13 cellular contexts compared by ENCODE assay signal in the genomic region with DNA sequence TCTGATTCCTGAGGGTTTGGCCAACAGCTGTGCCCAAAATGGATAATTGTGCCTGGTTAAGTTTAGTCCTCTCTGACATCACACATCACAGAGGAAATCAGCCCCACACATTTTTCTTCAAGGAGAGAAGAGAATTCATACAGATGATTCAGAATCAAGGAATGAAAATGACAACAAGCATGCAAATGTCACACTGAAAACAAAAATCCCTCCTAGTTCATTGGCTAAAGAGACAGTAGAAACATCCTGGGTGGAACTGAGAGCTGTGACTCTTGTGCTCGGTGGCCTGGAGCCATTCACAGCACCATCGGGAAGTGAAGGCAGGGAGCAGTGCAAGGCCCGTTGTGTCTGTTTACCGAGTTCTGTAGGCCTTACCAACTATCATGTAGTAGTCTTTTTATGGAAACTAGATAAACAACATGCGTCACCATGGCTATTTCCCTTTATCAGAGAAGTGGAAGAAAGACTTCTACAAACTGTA.
DNase-seq lines count a peak whose midpoint lies in the region; ATAC-seq and TF ChIP-seq lines count a peak whose summit lies in the region.
"Had no signal": no experiment of that assay in that cellular context is flagged by ENCODE, and none has a peak within 500 bp of the region (broad histone marks: within the 10 kb centered on the region; RNA-seq: fewer than 3 reads in every experiment).

No MANE protein-coding gene starts in this region.

- no peak overlapping the region for H2BK15ac ChIP-seq in mesenchymal stem cell (ENCODE audit: low read depth, poor library complexity, severe bottlenecking)

- H3K4me3 ChIP-seq in ACC112 (ENCODE audit: low read depth, low read length) (no peak overlapping the region), choroid plexus epithelial cell (ENCODE audit: low read depth, low read length) (no peak overlapping the region), mesenchymal stem cell (ENCODE audit: insufficient read depth in 1 of 2, low read depth in 1 of 2, low read length in 2 of 2) (no peak overlapping the region)
- H3K4me3 ChIP-seq: BLaER1 treated with 17β-estradiol and CSF1 and Interleukin-3, amounts not matched to agents 10 nM and 100 nM had no signal

- no peak overlapping the region for H3K18ac ChIP-seq in mesenchymal stem cell (ENCODE audit: low read depth in 1 of 2, low read length in 2 of 2)

- no peak overlapping the region for H3K4ac ChIP-seq in mesenchymal stem cell (ENCODE audit: low read depth in 1 of 2, low read length in 2 of 2)

- peak; percentile 94 for DNase-seq in M059J (ENCODE audit: low read depth)
- peak; percentile 61 for DNase-seq in choroid plexus epithelial cell (ENCODE audit: low read depth)
- DNase-seq in mesenchymal stem cell = peak; percentile 56
- DNase-seq in iPS-NIHi11 (ENCODE audit: low spot score) = no peak
- no peak for DNase-seq in activated T-cell treated with anti-CD3 and anti-CD28 coated beads for 4 hours
- no peak for DNase-seq in RKO (ENCODE audit: low spot score)
- DNase-seq: H7, naive B cell, NCI-H510A treated with DMSO at 0.1 percent for 48 hours had no signal

- no peak overlapping the region for H3K9ac ChIP-seq in mesenchymal stem cell (ENCODE audit: low read length)
- H3K9ac ChIP-seq: BLaER1 treated with 17β-estradiol and CSF1 and Interleukin-3, amounts not matched to agents 10 nM and 100 nM had no signal

- H2BK5ac ChIP-seq in mesenchymal stem cell (ENCODE audit: low read depth, low read length, poor library complexity, severe bottlenecking) = no peak overlapping the region

- no peak overlapping the region for H2BK120ac ChIP-seq in mesenchymal stem cell (ENCODE audit: low read depth, low read length)

- H3K79me2 ChIP-seq in ACC112 (ENCODE audit: control insufficient read depth, insufficient read depth, low read length, unreplicated experiment) = no peaks in the 10 kb centered on the region

- no peaks in the 10 kb centered on the region for H3K9me3 ChIP-seq in mesenchymal stem cell (ENCODE audit: control insufficient read depth, low read length)
- H3K9me3 ChIP-seq: BLaER1 treated with 17β-estradiol and CSF1 and Interleukin-3, amounts not matched to agents 10 nM and 100 nM had no signal

- H4K8ac ChIP-seq in mesenchymal stem cell (ENCODE audit: low read length) = peak overlapping the region; percentile 27

- H2BK12ac ChIP-seq in mesenchymal stem cell (ENCODE audit: low read length in 2 of 2) = no peak overlapping the region

- no peak overlapping the region for H3K23ac ChIP-seq in mesenchymal stem cell (ENCODE audit: low read length in 2 of 2)

- H4K91ac ChIP-seq in mesenchymal stem cell (ENCODE audit: low read length) = no peak overlapping the region

- no peak overlapping the region for H3K4me2 ChIP-seq in mesenchymal stem cell (ENCODE audit: low read length, poor library complexity, severe bottlenecking)
- H3K4me2 ChIP-seq: BLaER1 treated with 17β-estradiol and CSF1 and Interleukin-3, amounts not matched to agents 10 nM and 100 nM had no signal

- H2AFZ ChIP-seq in ACC112 (ENCODE audit: low read length, unreplicated experiment) = peak overlapping the region; percentile 77
- H2AFZ ChIP-seq in mesenchymal stem cell (ENCODE audit: low read depth, low read length) = peak overlapping the region; percentile 85

- H3K36me3 ChIP-seq in ACC112 (ENCODE audit: insufficient read depth, low read length) (no peaks in the 10 kb centered on the region), mesenchymal stem cell (ENCODE audit: control insufficient read depth in 1 of 2, insufficient read depth in 2 of 2, low read depth in 1 of 2, low read length in 2 of 2) (no peaks in the 10 kb centered on the region)
- H3K36me3 ChIP-seq: BLaER1 treated with 17β-estradiol and CSF1 and Interleukin-3, amounts not matched to agents 10 nM and 100 nM had no signal

- no peaks in the 10 kb centered on the region for H3K79me1 ChIP-seq in mesenchymal stem cell (replicated peaks; ENCODE audit: low read length, poor library complexity, severe bottlenecking)

- no peak for TF ChIP-seq CTCF in choroid plexus epithelial cell (conservative IDR thresholded peaks at IDR 0.05; ENCODE audit: low read depth, low read length)

- 68% methylated on average over 3 of the region's 5 CpGs for WGBS in mesenchymal stem cell

- H3K14ac ChIP-seq in mesenchymal stem cell (ENCODE audit: low read length in 2 of 2) = no peak overlapping the region

- peaks cover 12% of the 10 kb centered on the region for H3K4me1 ChIP-seq in ACC112 (ENCODE audit: control insufficient read depth, insufficient read depth, low read length, unreplicated experiment)
- peaks cover 1% of the 10 kb centered on the region for H3K4me1 ChIP-seq in mesenchymal stem cell (ENCODE audit: control insufficient read depth, insufficient read depth, low read depth, low read length)
- H3K4me1 ChIP-seq: BLaER1 treated with 17β-estradiol and CSF1 and Interleukin-3, amounts not matched to agents 10 nM and 100 nM had no signal

- H2AK5ac ChIP-seq in mesenchymal stem cell (ENCODE audit: low read length, severe bottlenecking) = no peak overlapping the region

- ATAC-seq in HG02884 (IDR thresholded peaks at IDR 0.05; ENCODE audit: unreplicated experiment) = no peak
- ATAC-seq: foreskin keratinocyte had no signal

- H3K27me3 ChIP-seq in ACC112 (ENCODE audit: insufficient read depth, low read length) (no peaks in the 10 kb centered on the region), mesenchymal stem cell (ENCODE audit: control insufficient read depth in 1 of 2, insufficient read depth in 1 of 2, low read length in 2 of 2) (no peaks in the 10 kb centered on the region)
- H3K27me3 ChIP-seq: BLaER1 treated with 17β-estradiol and CSF1 and Interleukin-3, amounts not matched to agents 10 nM and 100 nM; foreskin keratinocyte had no signal

- H3K27ac ChIP-seq in ACC112 (ENCODE audit: low read depth, low read length) = peak overlapping the region; percentile 35; the same call in 1 of the 2 replicates
- no peak overlapping the region for H3K27ac ChIP-seq in mesenchymal stem cell (ENCODE audit: low read length, poor library complexity, severe bottlenecking)
- H3K27ac ChIP-seq: BLaER1 treated with 17β-estradiol and CSF1 and Interleukin-3, amounts not matched to agents 10 nM and 100 nM; foreskin keratinocyte had no signal

Comparison
In these comparisons a context has a peak if more than half of its experiments do, and no peak if none do; other contexts are left out.
1. DNase-seq: peak in M059J (single experiment), choroid plexus epithelial cell (single experiment) and mesenchymal stem cell (single experiment); none in iPS-NIHi11 (single experiment), activated T-cell treated with anti-CD3 and anti-CD28 coated beads for 4 hours (single experiment) and RKO (single experiment).